15 cellular contexts compared by ENCODE assay signal in genomic region chr5:65105301-65105700, GRCh38.
DNase-seq lines count a peak whose midpoint lies in the region; ATAC-seq and TF ChIP-seq lines count a peak whose summit lies in the region.
"Had no signal": no experiment of that assay in that cellular context is flagged by ENCODE, and none has a peak within 500 bp of the region (broad histone marks: within the 10 kb centered on the region; RNA-seq: fewer than 3 reads in every experiment).

No MANE protein-coding gene starts in this region.

- H3K27me3 ChIP-seq in mammary epithelial cell (ENCODE audit: insufficient read depth, low read length) (no peaks in the 10 kb centered on the region), breast epithelium (no peaks in the 10 kb centered on the region)
- H3K27me3 ChIP-seq: pancreas had no signal

- no peaks in the 10 kb centered on the region for H3K79me2 ChIP-seq in mammary epithelial cell (ENCODE audit: insufficient read depth, low read length)

- H3K36me3 ChIP-seq in mammary epithelial cell (ENCODE audit: insufficient read depth, low read length) (no peaks in the 10 kb centered on the region), breast epithelium (no peaks in the 10 kb centered on the region)
- H3K36me3 ChIP-seq: pancreas had no signal

- H3K4me1 ChIP-seq in mammary epithelial cell (ENCODE audit: insufficient read depth, low read length): peaks cover 11% of the 10 kb centered on the region
- no peaks in the 10 kb centered on the region for H3K4me1 ChIP-seq in breast epithelium

- no peak overlapping the region for H3K27ac ChIP-seq in mammary epithelial cell (ENCODE audit: insufficient read depth, low read depth, low read length)
- H3K27ac ChIP-seq in breast epithelium: no peak overlapping the region
- H3K27ac ChIP-seq: pancreas, RWPE1 had no signal

- no peaks in the 10 kb centered on the region for H3K36me3 Mint-ChIP-seq in T-helper 2 cell treated with Interferon-gamma antibody and Interleukin-4, amounts not matched to agents 5 μg/mL and 100 μg/mL, for 36 hours (ENCODE audit: low read depth)

- H3K4me3 Mint-ChIP-seq in T-helper 2 cell treated with Interferon-gamma antibody and Interleukin-4, amounts not matched to agents 5 μg/mL and 100 μg/mL, for 36 hours: peak overlapping the region; percentile 70

- CTCF ChIA-PET in mammary epithelial cell (lab: Charles Lee; ENCODE audit: low non-redundant PET): no interaction called here

- in situ Hi-C loops in mammary epithelial cell (cut with MboI; ENCODE audit: low sequenced_read_pairs in 2 of 2): no loop called here

- DNase-seq in mammary epithelial cell (no peak), breast epithelium (ENCODE audit: low spot score in 2 of 2) (no peak), Kasumi-1 (lab: John Stamatoyannopoulos, UW) (no peak), OCI-M1 (lab: John Stamatoyannopoulos, UW) (no peak)
- no peak for DNase-seq in T-helper 2 cell treated with Interferon-gamma antibody and Interleukin-4, amounts not matched to agents 5 μg/mL and 100 μg/mL, for 36 hours (ENCODE audit: low spot score)
- DNase-seq in stimulated activated CD4-positive, alpha-beta T cell treated with anti-CD3 and anti-CD28 coated beads, Interleukin-4, amount 100 ng/mL, for 1 hour: no peak
- DNase-seq: activated CD8-positive, alpha-beta memory T cell treated with anti-CD3 and anti-CD28 coated beads for 24 hours; DMS153; mesenchymal stem cell; NCI-H1417; NCI-H510A treated with DMSO at 0.1 percent for 48 hours; pancreas had no signal

- no peak overlapping the region for H3K4me3 ChIP-seq in mammary epithelial cell (replicated peaks in 1 of 3; ENCODE audit: insufficient read depth in 1 of 3, low read depth in 2 of 3, low read length in 3 of 3)
- no peak overlapping the region for H3K4me3 ChIP-seq in breast epithelium
- H3K4me3 ChIP-seq: pancreas had no signal

- BruUV-seq in mammary epithelial cell (replicated peaks; lab: Mats Ljungman, UMichigan): no TSS peak

- H2AFZ ChIP-seq in mammary epithelial cell (ENCODE audit: low read depth, low read length): peak overlapping the region; percentile 72

- 98% methylated on average over 4 of the region's 4 CpGs for WGBS in mammary epithelial cell (ENCODE audit: low coverage, missing lambda C conversion rate)

- intact Hi-C loops in mammary epithelial cell (cut with micrococcal nuclease) (loop anchor here (10.0 kb wide), 1 partner anchor 290 kb away; no protein-coding TSS in a partner anchor), breast epithelium (cut with DNase I; ENCODE audit: low total_unique reads) (no loop called here)

- H3K9ac ChIP-seq in mammary epithelial cell (ENCODE audit: insufficient read depth, low read length): no peak overlapping the region

- dilution Hi-C loops in mammary epithelial cell (cut with HindIII; ENCODE audit: low sequenced_read_pairs): no loop called here

- peaks cover 30% of the 10 kb centered on the region for H3K4me1 Mint-ChIP-seq in T-helper 2 cell treated with Interferon-gamma antibody and Interleukin-4, amounts not matched to agents 5 μg/mL and 100 μg/mL, for 36 hours (ENCODE audit: low read depth)

- TF ChIP-seq POLR2A in breast epithelium (IDR thresholded peaks at IDR 0.05): no peak

- no peak overlapping the region for H3K4me2 ChIP-seq in mammary epithelial cell (ENCODE audit: insufficient read depth, low read depth, low read length)

- peak overlapping the region; percentile 21 for H3K27ac Mint-ChIP-seq in T-helper 2 cell treated with Interferon-gamma antibody and Interleukin-4, amounts not matched to agents 5 μg/mL and 100 μg/mL, for 36 hours

- peak; percentile 32 for ATAC-seq in GM21619 (IDR thresholded peaks at IDR 0.05; ENCODE audit: unreplicated experiment)
- no peak for ATAC-seq in GM19328 (IDR thresholded peaks at IDR 0.05; ENCODE audit: unreplicated experiment)
- ATAC-seq: pancreas had no signal

- H3K9me3 Mint-ChIP-seq in T-helper 2 cell treated with Interferon-gamma antibody and Interleukin-4, amounts not matched to agents 5 μg/mL and 100 μg/mL, for 36 hours: no peaks in the 10 kb centered on the region

- H3K9me3 ChIP-seq in mammary epithelial cell (replicated peaks; ENCODE audit: insufficient read depth, low read length) (no peaks in the 10 kb centered on the region), breast epithelium (no peaks in the 10 kb centered on the region)
- H3K9me3 ChIP-seq: pancreas had no signal

- TF ChIP-seq CTCF in mammary epithelial cell (conservative IDR thresholded peaks at IDR 0.05 in 1 of 2, IDR thresholded peaks at IDR 0.05 in 1 of 2; ENCODE audit: extremely low read depth in 1 of 2, insufficient read depth in 1 of 2, low read depth in 1 of 2, low read length in 2 of 2) (no peak), breast epithelium (IDR thresholded peaks at IDR 0.05) (no peak)

- peaks cover 36% of the 10 kb centered on the region for H3K27me3 Mint-ChIP-seq in T-helper 2 cell treated with Interferon-gamma antibody and Interleukin-4, amounts not matched to agents 5 μg/mL and 100 μg/mL, for 36 hours (ENCODE audit: low read depth)

- no peaks in the 10 kb centered on the region for H4K20me1 ChIP-seq in mammary epithelial cell (ENCODE audit: insufficient read depth, low read length)
